ENCODE assay signal across 22 cellular contexts in genomic region chr2:223068036-223068435, GRCh38. TPM values are rescaled to one million over a fixed set of nuclear protein-coding genes. Genes with fewer than 3 reads are reported as not detected.
"Had no signal": no experiment of that assay in that cellular context is flagged by ENCODE, and none has a peak within 500 bp of the region (broad histone marks: within the 10 kb centered on the region; RNA-seq: fewer than 3 reads in every experiment).

No MANE protein-coding gene starts in this region.

- DNase-seq: KBM-7, MV-4-11, NCI-H1048, NCI-H1105, NCI-H1417 treated with DMSO at 0.1 percent for 48 hours, NCI-H146, NCI-H187, NCI-H2029, NCI-H2081 treated with DMSO at 0.1 percent for 48 hours, NCI-H2171, NCI-H226, NCI-H446, NCI-H510A, NCI-H524 treated with DMSO at 0.1 percent for 48 hours, NCI-H69, NCI-H774, PC-3, SHP77 had no signal

- H3K27ac ChIP-seq: HL-60, RWPE1 had no signal

RNA-seq across cellular contexts. Expression of gene KCNE4, which starts 16.0 kb away (rescaled TPM):
- total RNA-seq: MCF 10A, OCI-LY7, PC-3 had no signal
